ENCODE assay signal across 8 cellular contexts in genomic region chr5:115544371-115545064, GRCh38. TPM values are rescaled to one million over a fixed set of nuclear protein-coding genes. Genes with fewer than 3 reads are reported as not detected.
DNase-seq lines count a peak whose midpoint lies in the region; ATAC-seq, FAIRE-seq and TF ChIP-seq lines count a peak whose summit lies in the region.

FEM1C (minus strand) TSS chr5:115544775; CDS start chr5:115543493, 1,282 bp downstream.

- peaks cover 45 to 51% (median 49%) of the 10 kb centered on the region in 3 donors for H3K4me1 Mint-ChIP-seq in T-cell

- FAIRE-seq in GM12891 (lab: Jason Lieb, UNC): peak; percentile 99

- H3K27ac Mint-ChIP-seq in T-cell: peak within 1 kb of the TSS; percentile 98

- H3K27ac ChIP-seq in adrenal gland (peak within 1 kb of the TSS; percentile 82 to 99 (median 97)), heart right ventricle (peak within 1 kb of the TSS; percentile 93 to 99 (median 98)), upper lobe of right lung (peak within 1 kb of the TSS; percentile 98)

- H3K9me3 ChIP-seq in adrenal gland (replicated peaks in 1 of 3) (peaks cover 0 to 14% (median 0%) of the 10 kb centered on the region in 3 donors), heart right ventricle (peaks cover 0 to 15% (median 2%) of the 10 kb centered on the region in 11 donors), upper lobe of right lung (no peaks in the 10 kb centered on the region)

- POLR2A ChIA-PET in T-cell (lab: Charles Lee): interaction anchor here (0.6 to 1.2 kb wide), 6 partner anchors 9 to 541 kb away, joined by 3 to 7 read pairs (median 3); no protein-coding TSS in a partner anchor

- TF ChIP-seq POLR2A in GM12891 (IDR thresholded peaks at IDR 0.05; ENCODE audit: low read depth, low read length) (peak; percentile 90), adrenal gland (IDR thresholded peaks at IDR 0.05) (peak; percentile 99 to 100)

- peaks cover 0 to 10% of the 10 kb centered on the region in 2 donors for H3K36me3 ChIP-seq in adrenal gland (replicated peaks in 1 of 2)
- peaks cover 0 to 35% (median 0%) of the 10 kb centered on the region in 9 donors for H3K36me3 ChIP-seq in heart right ventricle
- peaks cover 11% of the 10 kb centered on the region for H3K36me3 ChIP-seq in upper lobe of right lung

- H3K4me3 Mint-ChIP-seq in T-cell: peak within 1 kb of the TSS; percentile 84 to 98 (median 97)

- CTCF ChIA-PET in T-cell (lab: Charles Lee): interaction anchor here (0.6 to 1.4 kb wide), 9 partner anchors 12 to 282 kb away, joined by 3 to 7 read pairs (median 4); partner anchors contain the start of gene PGGT1B (in 1 of the 2)

- H3K9me3 Mint-ChIP-seq in T-cell: no peaks in the 10 kb centered on the region

- TF ChIP-seq CTCF in adrenal gland (IDR thresholded peaks at IDR 0.05) (no peak), heart right ventricle (IDR thresholded peaks at IDR 0.05) (peak in 1 of 9 donors; percentile 3), upper lobe of right lung (IDR thresholded peaks at IDR 0.05) (no peak)

- intact Hi-C loops in adrenal gland (cut with DNase I) (no loop called here), heart right ventricle (cut with DNase I) (loop anchor here in 6 of 10 donors (1.0 to 10.0 kb wide), 10 partner anchors 80 to 167 kb away; partner anchors contain the start of gene TMED7 (in 1 of the 6)), posterior vena cava (cut with DNase I) (no loop called here), upper lobe of right lung (cut with DNase I) (no loop called here)

- H3K4me1 ChIP-seq in adrenal gland (replicated peaks in 1 of 2) (peaks cover 18 to 39% of the 10 kb centered on the region in 2 donors), heart right ventricle (peaks cover 1 to 45% (median 34%) of the 10 kb centered on the region in 9 donors), upper lobe of right lung (peaks cover 16% of the 10 kb centered on the region)

- peak within 1 kb of the TSS; percentile 66 to 83 (median 76) for H3K4me3 ChIP-seq in adrenal gland
- peak within 1 kb of the TSS; percentile 74 to 96 (median 90) for H3K4me3 ChIP-seq in heart right ventricle
- H3K4me3 ChIP-seq in upper lobe of right lung: peak within 1 kb of the TSS; percentile 80

- ATAC-seq in HG02840 (IDR thresholded peaks at IDR 0.05; ENCODE audit: low FRiP score, unreplicated experiment): peak; percentile 98
- peak; percentile 85 to 94 (median 90) for ATAC-seq in T-cell (replicated peaks in 1 of 4)
- peak; percentile 97 to 99 (median 98) for ATAC-seq in heart right ventricle
- ATAC-seq in upper lobe of right lung: peak; percentile 98

- H3K36me3 Mint-ChIP-seq in T-cell: peaks cover 28% of the 10 kb centered on the region

- H3K27me3 ChIP-seq in adrenal gland (no peaks in the 10 kb centered on the region), heart right ventricle (no peaks in the 10 kb centered on the region), upper lobe of right lung (no peaks in the 10 kb centered on the region)

- DNase-seq in GM12891 (ENCODE audit: insufficient read length, low spot score) (peak; percentile 82), NCI-H1436 treated with DMSO at 0.1 percent for 48 hours (lab: John Stamatoyannopoulos, UW) (peak; percentile 72), T-cell (peak; percentile 87 to 99 (median 96)), adrenal gland (peak; percentile 98 to 99 (median 98)), heart right ventricle (peak; percentile 97 to 99), posterior vena cava (ENCODE audit: low spot score) (peak; percentile 99), upper lobe of right lung (peak; percentile 99)

- no peaks in the 10 kb centered on the region for H3K27me3 Mint-ChIP-seq in T-cell

- 1 to 8% (median 1%) methylated on average over 2 to 79 of the region's 79 CpGs for WGBS in adrenal gland, 4 donors
- 0 to 1% methylated on average over 63 to 79 of the region's 79 CpGs for WGBS in heart right ventricle, 2 donors

TF ChIP-seq in GM12891, 5 proteins besides CTCF, POLR2A, EP300 and RAD21:
- TF ChIP-seq POLR2AphosphoS5 (IDR thresholded peaks at IDR 0.05; ENCODE audit: low read depth, low read length): peak; percentile 92
- no peak for TF ChIP-seq SPI1 (IDR thresholded peaks at IDR 0.05; ENCODE audit: low read depth, low read length)
- 0 out of 2 replicates have a peak, but pooled peaks have one; percentile 35 for TF ChIP-seq POU2F2 (IDR thresholded peaks at IDR 0.05; ENCODE audit: low read depth, low read length)
- TF ChIP-seq TAF1 (IDR thresholded peaks at IDR 0.05; ENCODE audit: low read depth, low read length): peak; percentile 94
- TF ChIP-seq PAX5 (IDR thresholded peaks at IDR 0.05; ENCODE audit: insufficient read depth, low read length, severe bottlenecking): peak; percentile 36

RNA-seq across cellular contexts. Expression of gene FEM1C, which starts in this region (rescaled TPM):
- polyA plus RNA-seq in GM12891 (2012; ENCODE audit: low read depth, missing spikeins): 6.6 TPM
- 10 to 100 TPM; 14.2 to 30.3 (median 15.3) TPM for total RNA-seq in T-cell
- total RNA-seq in adrenal gland: 10 to 100 TPM in 6 of 8 donors, 1 to 10 TPM in 2; 5.1 to 14.7 (median 12.4) TPM
- polyA plus RNA-seq in adrenal gland: 10 to 100 TPM in 1 of 3 donors, 1 to 10 TPM in 2; 4.5 to 15.5 (median 5.8) TPM
- 10 to 100 TPM; 40.2 to 72.2 (median 57.5) TPM for total RNA-seq in heart right ventricle
- 10 to 100 TPM; 17.8 to 23.1 TPM for polyA plus RNA-seq in heart right ventricle
- 10 to 100 TPM; 25.6 to 32.8 TPM for total RNA-seq in posterior vena cava
- total RNA-seq in upper lobe of right lung: 26.1 TPM

Comparison
In these comparisons a context has a peak if more than half of its experiments do, and no peak if none do; other contexts are left out.
1. Peak in every context shown above with its lines: DNase-seq, ATAC-seq, H3K4me3 ChIP-seq and H3K27ac ChIP-seq.
2. intact Hi-C loops: an anchor here in heart right ventricle (1.0 to 10.0 kb wide); none called in adrenal gland, posterior vena cava and upper lobe of right lung.